8 cellular contexts compared by ENCODE assay signal in genomic region chr14:61511558-61511924, GRCh38.
DNase-seq lines count a peak whose midpoint lies in the region; ATAC-seq and TF ChIP-seq lines count a peak whose summit lies in the region.

No MANE protein-coding gene starts in this region.

- no peaks in the 10 kb centered on the region for H3K27me3 ChIP-seq in hepatocyte

- H2AFZ ChIP-seq in hepatocyte = no peak overlapping the region

- no peak for ATAC-seq in HG02970 (IDR thresholded peaks at IDR 0.05; ENCODE audit: low FRiP score, unreplicated experiment)
- ATAC-seq in HG03469 (IDR thresholded peaks at IDR 0.05; ENCODE audit: unreplicated experiment) = no peak

- no peaks in the 10 kb centered on the region for H3K36me3 ChIP-seq in hepatocyte (replicated peaks; ENCODE audit: insufficient read depth, low read depth)

- H3K4me3 ChIP-seq in hepatocyte = no peak overlapping the region

- peaks cover 17% of the 10 kb centered on the region for H3K4me1 ChIP-seq in hepatocyte (ENCODE audit: insufficient read depth)

- peak overlapping the region; percentile 62 for H3K27ac ChIP-seq in hepatocyte

- peak overlapping the region; percentile 7 for H3K4me2 ChIP-seq in hepatocyte

- no peaks in the 10 kb centered on the region for H3K79me2 ChIP-seq in hepatocyte

- TF ChIP-seq CTCF in hepatocyte (IDR thresholded peaks at IDR 0.05; ENCODE audit: poor library complexity) = no peak

- H3K9me2 ChIP-seq in hepatocyte (replicated peaks; ENCODE audit: insufficient read depth) = no peaks in the 10 kb centered on the region

- WGBS in hepatocyte (ENCODE audit: low lambda C conversion rate, missing lambda C conversion rate) = 62% methylated on average over 6 of the region's 6 CpGs

- H3K9me3 ChIP-seq in hepatocyte (ENCODE audit: low read depth) = no peaks in the 10 kb centered on the region

- peak; percentile 35 for DNase-seq in HT-29 (ENCODE audit: low spot score)
- peak; percentile 53 for DNase-seq in activated T-cell treated with anti-CD3 and anti-CD28 coated beads, Interleukin-2, amount 50 U/mL, for 1 hour
- no peak for DNase-seq in hepatocyte (ENCODE audit: low spot score)
- DNase-seq in stimulated activated CD4-positive, alpha-beta T cell treated with anti-CD3 and anti-CD28 coated beads, Interleukin-4, amount 100 ng/mL, for 24 hours = peak; percentile 77
- no peak for DNase-seq in NCI-H187 treated with DMSO at 0.1 percent for 48 hours (lab: John Stamatoyannopoulos, UW)
- no peak for DNase-seq in 8988T

- no peaks in the 10 kb centered on the region for H4K20me1 ChIP-seq in hepatocyte (ENCODE audit: insufficient read depth, poor library complexity, severe bottlenecking)

Comparison
In these comparisons a context has a peak if more than half of its experiments do, and no peak if none do; other contexts are left out.
1. DNase-seq: peak in HT-29 (single experiment), activated T-cell treated with anti-CD3 and anti-CD28 coated beads, Interleukin-2, amount 50 U/mL, for 1 hour (single experiment) and stimulated activated CD4-positive, alpha-beta T cell treated with anti-CD3 and anti-CD28 coated beads, Interleukin-4, amount 100 ng/mL, for 24 hours (single experiment); none in hepatocyte (single experiment), NCI-H187 treated with DMSO at 0.1 percent for 48 hours (single experiment) and 8988T (single experiment).